Comparison of ENCODE assay signal across 33 cellular contexts in genomic region chr10:118311505-118311904, GRCh38. TPM values are rescaled to one million over a fixed set of nuclear protein-coding genes. Genes with fewer than 3 reads are reported as not detected.
DNase-seq lines count a peak whose midpoint lies in the region; ATAC-seq and TF ChIP-seq lines count a peak whose summit lies in the region.
"Had no signal": no experiment of that assay in that cellular context is flagged by ENCODE, and none has a peak within 500 bp of the region (broad histone marks: within the 10 kb centered on the region; RNA-seq: fewer than 3 reads in every experiment).

No MANE protein-coding gene starts in this region.

- DNase-seq in HuH-7 (ENCODE audit: low spot score) (peak; percentile 7), brain microvascular endothelial cell (no peak), mesendoderm (peak; percentile 11), tibial artery (no peak), HK-2 (ENCODE audit: unreplicated experiment) (no peak)
- DNase-seq: activated CD4-positive, alpha-beta T cell treated with anti-CD3 and anti-CD28 coated beads, Interleukin-2, amount 50 U/mL, for 1 hour; activated CD4-positive, CD25-positive, alpha-beta regulatory T cell; activated gamma-delta T cell; activated naive CD8-positive, alpha-beta T cell treated with anti-CD3 and anti-CD28 coated beads for 36 hours; activated T-cell treated with anti-CD3 and anti-CD28 coated beads, Interleukin-2, amount 50 U/mL, for 4 hours; C1 segment of cervical spinal cord; COR-L47; DMS79; effector memory CD8-positive, alpha-beta T cell; foreskin keratinocyte; GDM1; heart right ventricle; KBM-7; kidney; left ventricle myocardium superior; MG63; naive thymus-derived CD8-positive, alpha-beta T cell; NCI-H1105; NCI-H187; NCI-H2171; NCI-H82; occipital lobe; stimulated activated CD4-positive, alpha-beta T cell treated with anti-CD3 and anti-CD28 coated beads, Interleukin-15, amount 100 ng/mL, for 24 hours; stimulated activated naive B cell treated with anti-CD40 and anti-IgM and Interleukin-4, amounts not matched to agents 10 μg/mL and 1 μg/mL and 100 μg/mL, for 72 hours had no signal

- H3K36me3 ChIP-seq in brain microvascular endothelial cell (replicated peaks) (no peaks in the 10 kb centered on the region), mesendoderm (ENCODE audit: control insufficient read depth, insufficient read depth, low read length) (no peaks in the 10 kb centered on the region), tibial artery (peaks cover 0 to 22% (median 0%) of the 10 kb centered on the region in 3 donors)

- no peak overlapping the region for H2BK5ac ChIP-seq in mesendoderm (ENCODE audit: low read length)

- in situ Hi-C loops in brain microvascular endothelial cell (cut with HindIII; ENCODE audit: low pct_ligation_motif_present, low sequenced_read_pairs): no loop called here

- intact Hi-C loops in tibial artery (cut with DNase I; ENCODE audit: low total_unique reads): no loop called here

- no peak overlapping the region for H3K18ac ChIP-seq in mesendoderm (ENCODE audit: low read length)

- H3K56ac ChIP-seq in mesendoderm (ENCODE audit: low read length): no peak overlapping the region

- H3K4ac ChIP-seq in mesendoderm (ENCODE audit: low read depth, low read length): no peak overlapping the region

- no peak overlapping the region for H2AK5ac ChIP-seq in mesendoderm (ENCODE audit: low read length)

- H4K5ac ChIP-seq in mesendoderm (ENCODE audit: low read length): no peak overlapping the region

- no peak for ATAC-seq in GM21717 (IDR thresholded peaks at IDR 0.05; ENCODE audit: unreplicated experiment)
- ATAC-seq in HG02798 (IDR thresholded peaks at IDR 0.05; ENCODE audit: poor library complexity, unreplicated experiment): no peak
- ATAC-seq: activated T-cell treated with anti-CD3 and anti-CD28 coated beads, Interleukin-2, amount 50 U/mL, for 4 hours; effector memory CD8-positive, alpha-beta T cell; foreskin keratinocyte; GM23338; heart right ventricle; left ventricle myocardium superior; naive thymus-derived CD8-positive, alpha-beta T cell; stimulated activated naive B cell treated with anti-CD40 and anti-IgM and Interleukin-4, amounts not matched to agents 10 μg/mL and 1 μg/mL and 100 μg/mL, for 72 hours had no signal

- no peaks in the 10 kb centered on the region for H3K4me1 ChIP-seq in mesendoderm (ENCODE audit: control insufficient read depth, low read depth, low read length)
- peaks cover 0 to 49% (median 19%) of the 10 kb centered on the region in 4 donors for H3K4me1 ChIP-seq in tibial artery
- H3K4me1 ChIP-seq: foreskin keratinocyte had no signal

- H3K4me3 ChIP-seq in brain microvascular endothelial cell (ENCODE audit: low read depth, low read length): no peak overlapping the region
- H3K4me3 ChIP-seq in mesendoderm (ENCODE audit: low read length): no peak overlapping the region
- H3K4me3 ChIP-seq in tibial artery: no peak overlapping the region
- H3K4me3 ChIP-seq: GM23338, heart right ventricle, MG63, SK-N-MC had no signal

- H2BK120ac ChIP-seq in mesendoderm (ENCODE audit: low read depth, low read length): no peak overlapping the region

- WGBS in mesendoderm (ENCODE audit: extremely low coverage, insufficient coverage, low lambda C conversion rate): no CpG with 5 or more reads among the region's 2 CpGs

- H3K27ac ChIP-seq in brain microvascular endothelial cell: peak overlapping the region; percentile 4
- no peak overlapping the region for H3K27ac ChIP-seq in mesendoderm (ENCODE audit: low read depth, low read length)
- peak overlapping the region; percentile 10 to 73 for H3K27ac ChIP-seq in tibial artery
- H3K27ac ChIP-seq: foreskin keratinocyte, heart right ventricle, SK-N-MC had no signal

- no peak overlapping the region for H4K8ac ChIP-seq in mesendoderm (ENCODE audit: low read depth, low read length)

- no peak overlapping the region for H3K23ac ChIP-seq in mesendoderm (ENCODE audit: low read length)

- no peak overlapping the region for H3K4me2 ChIP-seq in mesendoderm (ENCODE audit: low read length)
- H3K4me2 ChIP-seq: GM23338 had no signal

- no peaks in the 10 kb centered on the region for H3K79me2 ChIP-seq in mesendoderm (ENCODE audit: control insufficient read depth, insufficient read depth, low read length)

- H2BK15ac ChIP-seq in mesendoderm (replicated peaks; ENCODE audit: low read depth): no peak overlapping the region

- TF ChIP-seq CTCF in brain microvascular endothelial cell (IDR thresholded peaks at IDR 0.05; ENCODE audit: low read depth, low read length, missing control alignments) (no peak), tibial artery (IDR thresholded peaks at IDR 0.05) (no peak)

- no peaks in the 10 kb centered on the region for H3K79me1 ChIP-seq in mesendoderm (ENCODE audit: low read length)

- H3K27me3 ChIP-seq in brain microvascular endothelial cell (replicated peaks) (no peaks in the 10 kb centered on the region), mesendoderm (ENCODE audit: insufficient read depth, low read length, poor library complexity) (no peaks in the 10 kb centered on the region), tibial artery (no peaks in the 10 kb centered on the region)
- H3K27me3 ChIP-seq: foreskin keratinocyte, heart right ventricle, MG63 had no signal

- H3K9me3 ChIP-seq in tibial artery: no peaks in the 10 kb centered on the region
- H3K9me3 ChIP-seq: heart right ventricle, MG63 had no signal

- H3K9ac ChIP-seq in mesendoderm (ENCODE audit: low read length): no peak overlapping the region

RNA-seq across cellular contexts. Expression of gene FAM204A, which starts 30.6 kb away (rescaled TPM):
- 49.1 TPM for polyA plus RNA-seq in mesendoderm (2013, experiment 1 of 2)
- polyA plus RNA-seq in mesendoderm (2013, experiment 2 of 2): 52.0 TPM

Comparison
In these comparisons a context has a peak if more than half of its experiments do, and no peak if none do; other contexts are left out.
1. DNase-seq: peak in HuH-7 (single experiment) and mesendoderm (single experiment); none in brain microvascular endothelial cell (single experiment), tibial artery (0 of 2) and HK-2 (single experiment).